22 cellular contexts compared by ENCODE assay signal in the genomic region with DNA sequence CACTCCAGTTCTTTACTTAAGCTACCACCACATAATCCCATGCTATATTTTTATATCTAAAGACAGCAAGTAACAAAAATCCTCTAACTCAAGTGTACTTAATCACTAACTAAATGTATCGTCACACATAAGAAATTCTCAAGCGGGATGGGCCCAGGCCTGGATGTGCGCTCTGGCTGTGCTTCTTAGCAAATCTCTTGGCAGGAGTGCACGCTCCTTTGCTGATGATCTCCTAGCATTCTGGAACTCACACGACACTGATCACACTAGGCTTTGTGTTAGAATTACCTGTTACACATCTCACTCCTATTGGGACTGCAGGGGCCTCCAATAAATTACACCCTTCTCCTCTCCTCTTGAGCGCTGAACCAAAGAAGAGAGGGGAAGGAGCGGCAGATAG.
"Had no signal": no experiment of that assay in that cellular context is flagged by ENCODE, and none has a peak within 500 bp of the region (broad histone marks: within the 10 kb centered on the region; RNA-seq: fewer than 3 reads in every experiment).

No MANE protein-coding gene starts in this region.

- H3K4me1 Mint-ChIP-seq: central memory CD8-positive, alpha-beta T cell; memory B cell; naive B cell had no signal

- H3K9me3 ChIP-seq: colonic mucosa, gastrocnemius medialis, heart right ventricle, mucosa of descending colon, suprapubic skin had no signal

- H3K27ac Mint-ChIP-seq: activated CD8-positive, alpha-beta memory T cell treated with anti-CD3 and anti-CD28 coated beads, Interleukin-2, amount 10 ng/mL, durations not matched to agents 7 days and 5 days; memory B cell; naive B cell; T-helper 1 cell treated with Interleukin-12 subunit alpha and Interleukin-12 subunit beta and Interleukin-4 antibody, amounts not matched to agents 30 μg/mL and 1 μg/mL, for 36 hours had no signal

- DNase-seq: activated CD4-positive, alpha-beta T cell treated with anti-CD3 and anti-CD28 coated beads for 1 hour; activated CD4-positive, alpha-beta T cell treated with anti-CD3 and anti-CD28 coated beads, Interleukin-2, amount 50 U/mL, for 48 hours; activated CD8-positive, alpha-beta memory T cell treated with anti-CD3 and anti-CD28 coated beads, Interleukin-2, amount 10 ng/mL, durations not matched to agents 7 days and 5 days; activated effector memory CD4-positive, alpha-beta T cell treated with Interleukin-2 at 50 U/mL for 16 hours; activated naive CD4-positive, alpha-beta T cell treated with anti-CD3 and anti-CD28 coated beads, Interleukin-2, amount 50 U/mL, for 16 hours; activated T-cell treated with anti-CD3 and anti-CD28 coated beads, Interleukin-2, amount 50 U/mL, for 1 hour; aorta; brain microvascular endothelial cell; colonic mucosa; gastrocnemius medialis; heart right ventricle; mucosa of descending colon; naive B cell; posterior cingulate gyrus; stimulated activated CD4-positive, alpha-beta T cell treated with anti-CD3 and anti-CD28 coated beads, Interleukin-2, amount 100 ng/mL, for 24 hours; stimulated activated naive CD8-positive, alpha-beta T cell treated with anti-CD3 and anti-CD28 coated beads, Interleukin-15, Interleukin-2, amounts not matched to agents 100 U/mL and 50 U/mL, for 24 hours; trophoblast cell; WERI-Rb-1 had no signal

- H3K4me3 Mint-ChIP-seq: activated CD8-positive, alpha-beta memory T cell treated with anti-CD3 and anti-CD28 coated beads, Interleukin-2, amount 10 ng/mL, durations not matched to agents 7 days and 5 days; central memory CD8-positive, alpha-beta T cell; memory B cell; naive B cell; T-helper 1 cell treated with Interleukin-12 subunit alpha and Interleukin-12 subunit beta and Interleukin-4 antibody, amounts not matched to agents 30 μg/mL and 1 μg/mL, for 36 hours had no signal

- H3K4me3 ChIP-seq: colonic mucosa, gastrocnemius medialis, heart right ventricle, mucosa of descending colon, suprapubic skin had no signal

- H3K27me3 ChIP-seq: brain microvascular endothelial cell, colonic mucosa, gastrocnemius medialis, heart right ventricle, suprapubic skin had no signal

- H3K9me3 Mint-ChIP-seq: central memory CD8-positive, alpha-beta T cell had no signal

- ATAC-seq: activated CD8-positive, alpha-beta memory T cell treated with anti-CD3 and anti-CD28 coated beads, Interleukin-2, amount 10 ng/mL, durations not matched to agents 7 days and 5 days; gastrocnemius medialis; mucosa of descending colon; stimulated activated naive CD8-positive, alpha-beta T cell treated with anti-CD3 and anti-CD28 coated beads, Interleukin-15, Interleukin-2, amounts not matched to agents 100 U/mL and 50 U/mL, for 24 hours had no signal

- H3K27me3 Mint-ChIP-seq: activated CD8-positive, alpha-beta memory T cell treated with anti-CD3 and anti-CD28 coated beads, Interleukin-2, amount 10 ng/mL, durations not matched to agents 7 days and 5 days had no signal

- H3K4me1 ChIP-seq: colonic mucosa, gastrocnemius medialis had no signal

- H3K36me3 Mint-ChIP-seq: activated CD8-positive, alpha-beta memory T cell treated with anti-CD3 and anti-CD28 coated beads, Interleukin-2, amount 10 ng/mL, durations not matched to agents 7 days and 5 days; memory B cell; naive B cell had no signal

- H3K27ac ChIP-seq: brain microvascular endothelial cell, colonic mucosa, gastrocnemius medialis, suprapubic skin, WERI-Rb-1 had no signal
